In genomic region chr10:94349327-94349726, GRCh38 we compare ENCODE assay signal across 26 cellular contexts. TPM values are rescaled to one million over a fixed set of nuclear protein-coding genes. Genes with fewer than 3 reads are reported as not detected.
DNase-seq lines count a peak whose midpoint lies in the region; ATAC-seq and TF ChIP-seq lines count a peak whose summit lies in the region.
"Had no signal": no experiment of that assay in that cellular context is flagged by ENCODE, and none has a peak within 500 bp of the region (broad histone marks: within the 10 kb centered on the region; RNA-seq: fewer than 3 reads in every experiment).

No MANE protein-coding gene starts in this region.

- WGBS in endodermal cell (ENCODE audit: insufficient coverage in 1 of 2, insufficient read length in 1 of 2), 2 experiments = 89 to 100% methylated on average over 3 of the region's 3 CpGs

- H3K9me3 ChIP-seq in endodermal cell (ENCODE audit: control insufficient read depth, low read length) (no peaks in the 10 kb centered on the region), PC-9 (ENCODE audit: insufficient read depth, low read depth) (no peaks in the 10 kb centered on the region)
- H3K9me3 ChIP-seq: breast epithelium, lower lobe of right lung, MG63, ovary, tibial nerve had no signal

- no peaks in the 10 kb centered on the region for H3F3A ChIP-seq in PC-9 (ENCODE audit: insufficient read depth, low read depth)

- no peak overlapping the region for H3K4me2 ChIP-seq in PC-9

- H3K9me2 ChIP-seq in PC-9 (ENCODE audit: insufficient read depth) = no peaks in the 10 kb centered on the region

- intact Hi-C loops in PC-9 (cut with micrococcal nuclease; ENCODE audit: unreplicated experiment) = no loop called here
- intact Hi-C loops in left cardiac atrium (cut with DNase I) = no loop called here

- POLR2A ChIA-PET in BJ (lab: Charles Lee) = no interaction called here
- POLR2A ChIA-PET in PC-9 (lab: Charles Lee; ENCODE audit: unreplicated experiment) = no interaction called here

- H3K4me1 Mint-ChIP-seq in endodermal cell = no peaks in the 10 kb centered on the region

- H3K9ac ChIP-seq in endodermal cell (ENCODE audit: extremely low read depth, low read length, poor library complexity, severe bottlenecking) = no peak overlapping the region

- H3K4me3 ChIP-seq in BJ (ENCODE audit: low read depth, low read length) (no peak overlapping the region), NB4 (ENCODE audit: low read depth, low read length) (no peak overlapping the region), endodermal cell (ENCODE audit: low read length) (no peak overlapping the region), PC-9 (no peak overlapping the region)
- H3K4me3 ChIP-seq: breast epithelium, GM12878, lower lobe of right lung, MG63, ovary, tibial nerve had no signal

- peaks cover 40% of the 10 kb centered on the region for H3K36me3 Mint-ChIP-seq in endodermal cell (ENCODE audit: low read depth)

- H3K4me1 ChIP-seq in endodermal cell (ENCODE audit: control insufficient read depth, insufficient read depth, low read length) (no peaks in the 10 kb centered on the region), PC-9 (replicated peaks; ENCODE audit: insufficient read depth) (no peaks in the 10 kb centered on the region)
- H3K4me1 ChIP-seq: breast epithelium, lower lobe of right lung, tibial nerve had no signal

- H3K27ac Mint-ChIP-seq in endodermal cell = no peak overlapping the region
- H3K27ac Mint-ChIP-seq: activated B cell treated with CpG ODN at 0.5 μM for 24 hours; activated CD8-positive, alpha-beta T cell treated with anti-CD3 and anti-CD28 coated beads for 36 hours; activated naive CD8-positive, alpha-beta T cell treated with anti-CD3 and anti-CD28 coated beads for 36 hours had no signal

- no peaks in the 10 kb centered on the region for H3K27me3 Mint-ChIP-seq in endodermal cell (ENCODE audit: insufficient read depth)
- H3K27me3 Mint-ChIP-seq: activated B cell treated with CpG ODN at 0.5 μM for 24 hours; activated CD8-positive, alpha-beta T cell treated with anti-CD3 and anti-CD28 coated beads for 36 hours; activated naive CD8-positive, alpha-beta T cell treated with anti-CD3 and anti-CD28 coated beads for 36 hours had no signal

- no peaks in the 10 kb centered on the region for H3K79me2 ChIP-seq in PC-9 (ENCODE audit: low read depth)

- H3K9me3 Mint-ChIP-seq in endodermal cell = no peaks in the 10 kb centered on the region
- H3K9me3 Mint-ChIP-seq: activated B cell treated with CpG ODN at 0.5 μM for 24 hours; activated CD8-positive, alpha-beta T cell treated with anti-CD3 and anti-CD28 coated beads for 36 hours; activated naive CD8-positive, alpha-beta T cell treated with anti-CD3 and anti-CD28 coated beads for 36 hours had no signal

- CTCF ChIA-PET in BJ (lab: Yijun Ruan, JAX) (interaction anchor here (1.3 kb wide), 1 partner anchor 13 kb away, joined by 3 read pairs; no protein-coding TSS in a partner anchor), PC-9 (lab: Charles Lee) (no interaction called here)

- H3K4me3 Mint-ChIP-seq in endodermal cell = no peak overlapping the region
- H3K4me3 Mint-ChIP-seq: activated B cell treated with CpG ODN at 0.5 μM for 24 hours; activated CD8-positive, alpha-beta T cell treated with anti-CD3 and anti-CD28 coated beads for 36 hours; activated naive CD8-positive, alpha-beta T cell treated with anti-CD3 and anti-CD28 coated beads for 36 hours had no signal

- H3K27ac ChIP-seq in endodermal cell (ENCODE audit: low read depth, low read length) = no peak overlapping the region
- no peak overlapping the region for H3K27ac ChIP-seq in PC-9
- H3K27ac ChIP-seq: breast epithelium, lower lobe of right lung, ovary, tibial nerve had no signal

- BruUV-seq in PC-9 (replicated peaks; lab: Mats Ljungman, UMichigan) = no TSS peak

- DNase-seq in A172 (ENCODE audit: low spot score) (peak; percentile 18), BJ (ENCODE audit: low read depth) (no peak), NB4 (ENCODE audit: low read depth) (peak; percentile 78), endodermal cell (no peak), PC-9 (no peak), left cardiac atrium (no peak)
- DNase-seq: activated B cell treated with CpG ODN at 0.5 μM for 24 hours; activated CD8-positive, alpha-beta T cell treated with anti-CD3 and anti-CD28 coated beads for 36 hours; activated naive CD8-positive, alpha-beta T cell treated with anti-CD3 and anti-CD28 coated beads for 36 hours; GDM1; lower lobe of right lung; MG63; NCI-H187 treated with DMSO at 0.1 percent for 48 hours; NCI-H226; NK-92 treated with Interleukin-12 subunit alpha and Interleukin-12 subunit beta, amount 100 ng/mL, for 24 hours; ovary; Right ventricle myocardium superior; stimulated activated naive CD4-positive, alpha-beta T cell treated with Interleukin-2 at 50 U/mL for 16 hours; T-helper 2 cell had no signal

- no peak for TF ChIP-seq POLR2A in NB4 (IDR thresholded peaks at IDR 0.05; ENCODE audit: extremely low read depth, insufficient read length)

- ATAC-seq in GM18519 (IDR thresholded peaks at IDR 0.05; ENCODE audit: low FRiP score, unreplicated experiment) (no peak), GM19455 (IDR thresholded peaks at IDR 0.05; ENCODE audit: unreplicated experiment) (no peak), left cardiac atrium (no peak)
- ATAC-seq: activated CD8-positive, alpha-beta T cell treated with anti-CD3 and anti-CD28 coated beads for 36 hours; esophagus mucosa; GM12878; lower lobe of right lung; sciatic nerve had no signal

- no peaks in the 10 kb centered on the region for H4K20me1 ChIP-seq in PC-9 (ENCODE audit: insufficient read depth)

- peaks cover 2% of the 10 kb centered on the region; the same call in 1 of the 2 replicates for H3K36me3 ChIP-seq in BJ (ENCODE audit: control insufficient read depth, insufficient read depth, low read length)
- H3K36me3 ChIP-seq in endodermal cell (ENCODE audit: control insufficient read depth, insufficient read depth, low read length) = peaks cover 87% of the 10 kb centered on the region
- 0 out of 2 replicates have a peak, but pooled peaks cover 6% of the 10 kb centered on the region for H3K36me3 ChIP-seq in PC-9 (ENCODE audit: low read depth)
- H3K36me3 ChIP-seq: ovary had no signal

- TF ChIP-seq CTCF in BJ (IDR thresholded peaks at IDR 0.05; ENCODE audit: insufficient read depth, low read depth, low read length) (0 out of 2 replicates have a peak, but pooled peaks have one; percentile 2), NB4 (IDR thresholded peaks at IDR 0.05; ENCODE audit: low read depth, low read length) (peak; percentile 6), endodermal cell (conservative IDR thresholded peaks at IDR 0.05) (peak; percentile 39), PC-9 (conservative IDR thresholded peaks at IDR 0.05) (no peak)

- H2AFZ ChIP-seq in PC-9 = no peak overlapping the region

- H3K27me3 ChIP-seq in BJ (ENCODE audit: control insufficient read depth, insufficient read depth, low read length) (no peaks in the 10 kb centered on the region), endodermal cell (ENCODE audit: control insufficient read depth, insufficient read depth, low read length, poor library complexity, severe bottlenecking) (no peaks in the 10 kb centered on the region), PC-9 (ENCODE audit: insufficient read depth, low read depth) (no peaks in the 10 kb centered on the region)
- H3K27me3 ChIP-seq: breast epithelium, MG63, ovary, tibial nerve had no signal

RNA-seq across cellular contexts. Expression of gene NOC3L, which starts 13.4 kb away (rescaled TPM):
- 46.5 and 63.7 TPM in 2 replicates for total RNA-seq in A172 (2014; rRNA removed; shearing (Covaris generic))
- polyA plus RNA-seq in BJ (2011; rRNA removed) = 5.6 and 12.5 TPM in 2 replicates
- polyA minus RNA-seq in BJ (2011; rRNA and poly(A)+ RNA removed) = 6.2 and 7.4 TPM in 2 replicates
- 10 to 100 TPM; 18.8 to 22.2 TPM for total RNA-seq in endodermal cell
- 25.0 TPM for polyA plus RNA-seq in endodermal cell (2013, experiment 1 of 2)
- polyA plus RNA-seq in endodermal cell (2013, experiment 2 of 2) = 20.8 TPM
- 10.5 and 17.7 TPM in 2 replicates for total RNA-seq in PC-9 (2021)
- total RNA-seq in left cardiac atrium = 10 to 100 TPM in 1 of 2 donors, 1 to 10 TPM in 1; 10.0 to 11.5 TPM

RNA-seq across cellular contexts. Expression of gene TBC1D12, which starts 53.0 kb away (rescaled TPM):
- 11.4 and 17.4 TPM in 2 replicates for total RNA-seq in A172 (2014; rRNA removed; shearing (Covaris generic))
- 2.3 and 3.3 TPM in 2 replicates for polyA plus RNA-seq in BJ (2011; rRNA removed)
- 2.7 and 3.2 TPM in 2 replicates for polyA minus RNA-seq in BJ (2011; rRNA and poly(A)+ RNA removed)
- total RNA-seq in endodermal cell (1 to 10 TPM; 7.0 to 7.4 TPM), PC-9 (2021) (3.1 and 3.9 TPM in 2 replicates), left cardiac atrium (1 to 10 TPM; 6.6 to 6.9 TPM)
- 4.6 TPM for polyA plus RNA-seq in endodermal cell (2013, experiment 1 of 2)
- polyA plus RNA-seq in endodermal cell (2013, experiment 2 of 2) = 6.5 TPM

Comparison
In these comparisons a context has a peak if more than half of its experiments do, and no peak if none do; other contexts are left out.
1. DNase-seq: peak in A172 (single experiment) and NB4 (single experiment); none in BJ (single experiment), endodermal cell (single experiment), PC-9 (0 of 2) and left cardiac atrium (single experiment).